ENCODE assay signal across 23 cellular contexts in genomic region chr11:100631316-100631715, GRCh38. TPM values are rescaled to one million over a fixed set of nuclear protein-coding genes. Genes with fewer than 3 reads are reported as not detected.
DNase-seq lines count a peak whose midpoint lies in the region; ATAC-seq, FAIRE-seq and TF ChIP-seq lines count a peak whose summit lies in the region.
"Had no signal": no experiment of that assay in that cellular context is flagged by ENCODE, and none has a peak within 500 bp of the region (broad histone marks: within the 10 kb centered on the region; RNA-seq: fewer than 3 reads in every experiment).

No MANE protein-coding gene starts in this region.

- H3K4me1 ChIP-seq in liver (ENCODE audit: control insufficient read depth in 4 of 4, insufficient read depth in 4 of 4, low read length in 3 of 4) = peaks cover 2 to 35% (median 14%) of the 10 kb centered on the region in 4 donors
- peaks cover 10% of the 10 kb centered on the region for H3K4me1 ChIP-seq in HepG2 (ENCODE audit: insufficient read depth, low read length)
- peaks cover 4% of the 10 kb centered on the region for H3K4me1 ChIP-seq in endodermal cell (ENCODE audit: control insufficient read depth, insufficient read depth, low read length)
- peaks cover 19 to 47% of the 10 kb centered on the region in 2 donors for H3K4me1 ChIP-seq in gastrocnemius medialis

- BruUV-seq in HepG2 (replicated peaks; lab: Mats Ljungman, UMichigan) = no TSS peak

- no peak for DNase-seq in HepG2 (ENCODE audit: low spot score)
- peak; percentile 53 for DNase-seq in endodermal cell
- DNase-seq in gastrocnemius medialis = no peak
- no peak for DNase-seq in OCI-M2 (lab: John Stamatoyannopoulos, UW; ENCODE audit: unreplicated experiment)
- no peak for DNase-seq in activated gamma-delta T cell (lab: John Stamatoyannopoulos, UW)
- no peak for DNase-seq in nucleus accumbens (lab: John Stamatoyannopoulos, UW)
- DNase-seq: Calu3; CD8-positive, alpha-beta memory T cell; EL; GF-D8; KG1; NCI-H1092; NCI-H1436 treated with DMSO at 0.1 percent for 48 hours; NCI-H1930; NCI-H2227 treated with DMSO at 0.1 percent for 48 hours; NCI-H510A; NK-92 treated with Interleukin-12 subunit alpha and Interleukin-12 subunit beta, amount 100 ng/mL, for 24 hours had no signal

- H3K9me3 ChIP-seq in liver (ENCODE audit: control insufficient read depth in 4 of 4, low read length in 3 of 4) (no peaks in the 10 kb centered on the region), HepG2 (ENCODE audit: low read length) (no peaks in the 10 kb centered on the region), endodermal cell (ENCODE audit: control insufficient read depth, low read length) (no peaks in the 10 kb centered on the region), gastrocnemius medialis (no peaks in the 10 kb centered on the region)
- H3K9me3 ChIP-seq: SJSA1 had no signal

- CTCF ChIA-PET in HepG2 (lab: Yijun Ruan, JAX; ENCODE audit: low intra/inter-chr PET ratio, low total read pairs) = no interaction called here

- peaks cover 9% of the 10 kb centered on the region for H3K27me3 Mint-ChIP-seq in endodermal cell (ENCODE audit: insufficient read depth)

- ATAC-seq in HepG2 = no peak
- no peak for ATAC-seq in gastrocnemius medialis
- ATAC-seq: Panc1 had no signal

- H3K4me1 Mint-ChIP-seq in endodermal cell = peaks cover 32% of the 10 kb centered on the region
- H3K4me1 Mint-ChIP-seq: CD8-positive, alpha-beta memory T cell had no signal

- no peaks in the 10 kb centered on the region for H3K36me3 Mint-ChIP-seq in endodermal cell (ENCODE audit: low read depth)

- TF ChIP-seq RAD21 in liver (IDR thresholded peaks at IDR 0.05) (no peak), HepG2 (CRISPR knock-in tag; IDR thresholded peaks at IDR 0.05) (no peak)

- no peaks in the 10 kb centered on the region for H3K79me2 ChIP-seq in HepG2 (ENCODE audit: insufficient read depth, low read length)

- H3K9ac ChIP-seq in liver (ENCODE audit: low read depth in 1 of 2, low read length in 2 of 2) = no peak overlapping the region
- H3K9ac ChIP-seq in HepG2 (ENCODE audit: insufficient read depth, low read depth, low read length) = no peak overlapping the region
- H3K9ac ChIP-seq in endodermal cell (ENCODE audit: extremely low read depth, low read length, poor library complexity, severe bottlenecking) = no peak overlapping the region

- no peaks in the 10 kb centered on the region for H4K20me1 ChIP-seq in HepG2 (ENCODE audit: insufficient read depth, low read length)

- no peak for TF ChIP-seq EP300 in HepG2 (IDR thresholded peaks at IDR 0.05; ENCODE audit: low read depth in 2 of 2, low read length in 2 of 2)
- TF ChIP-seq EP300 in HepG2 (CRISPR knock-in tag; IDR thresholded peaks at IDR 0.05; ENCODE audit: borderline replicate concordance) = no peak

- H3K27me3 ChIP-seq in liver (ENCODE audit: control insufficient read depth in 4 of 4, insufficient read depth in 4 of 4, low read length in 3 of 4) (no peaks in the 10 kb centered on the region), HepG2 (ENCODE audit: control insufficient read depth in 1 of 2, insufficient read depth in 2 of 2, low read length in 2 of 2) (no peaks in the 10 kb centered on the region), endodermal cell (ENCODE audit: control insufficient read depth, insufficient read depth, low read length, poor library complexity, severe bottlenecking) (no peaks in the 10 kb centered on the region), gastrocnemius medialis (no peaks in the 10 kb centered on the region)
- H3K27me3 ChIP-seq: SJSA1 had no signal

- H3K4me3 Mint-ChIP-seq in endodermal cell = no peak overlapping the region
- H3K4me3 Mint-ChIP-seq: CD8-positive, alpha-beta memory T cell had no signal

- in situ Hi-C loops in HepG2 (cut with HindIII; ENCODE audit: extremely low pct_ligation_motif_present, low pct_unique_long_range_greater_than_20kb) = no loop called here
- in situ Hi-C loops in gastrocnemius medialis (cut with MboI; ENCODE audit: low sequenced_read_pairs in 4 of 4) = no loop called here

- no peak for FAIRE-seq in HepG2 (lab: Jason Lieb, UNC)
- FAIRE-seq: A204.1, GM19239 had no signal

- H3K4me3 ChIP-seq in liver (ENCODE audit: low read depth in 1 of 3, low read length in 3 of 3) (no peak overlapping the region), HepG2 (replicated peaks in 1 of 3; ENCODE audit: insufficient read depth in 1 of 3, low read depth in 2 of 3, low read length in 3 of 3) (no peak overlapping the region), endodermal cell (ENCODE audit: low read length) (no peak overlapping the region), gastrocnemius medialis (no peak overlapping the region)
- H3K4me3 ChIP-seq: SJSA1 had no signal

- H2AFZ ChIP-seq in HepG2 (ENCODE audit: low read length) = no peak overlapping the region

- intact Hi-C loops in HepG2 (cut with micrococcal nuclease; ENCODE audit: unreplicated experiment) (no loop called here), gastrocnemius medialis (cut with DNase I; ENCODE audit: low total_unique reads) (loop anchor here (5.0 kb wide), 2 partner anchors 56 to 226 kb away; partner anchors contain the start of gene ARHGAP42)

- no peak overlapping the region for H3K4me2 ChIP-seq in HepG2 (ENCODE audit: low read depth, low read length)

- TF ChIP-seq POLR2A in HepG2 (IDR thresholded peaks at IDR 0.05; ENCODE audit: insufficient read depth in 1 of 2, low read depth in 2 of 2, low read length in 2 of 2) (no peak), gastrocnemius medialis (IDR thresholded peaks at IDR 0.05) (no peak)

- no peaks in the 10 kb centered on the region for H3K9me3 Mint-ChIP-seq in endodermal cell

- H3K36me3 ChIP-seq in liver (ENCODE audit: control insufficient read depth in 4 of 4, insufficient read depth in 3 of 4, low read depth in 1 of 4, low read length in 3 of 4) (no peaks in the 10 kb centered on the region), HepG2 (replicated peaks in 1 of 2; ENCODE audit: control insufficient read depth in 1 of 2, insufficient read depth in 2 of 2, low read length in 2 of 2) (no peaks in the 10 kb centered on the region), endodermal cell (ENCODE audit: control insufficient read depth, insufficient read depth, low read length) (no peaks in the 10 kb centered on the region), gastrocnemius medialis (no peaks in the 10 kb centered on the region)
- H3K36me3 ChIP-seq: SJSA1 had no signal

- POLR2A ChIA-PET in HepG2 (lab: Yijun Ruan, JAX) = no interaction called here

- WGBS in liver = 90% methylated on average over 3 of the region's 3 CpGs
- WGBS in HepG2 (ENCODE audit: low lambda C conversion rate) = 46% methylated on average over 3 of the region's 3 CpGs
- 75 to 88% methylated on average over 1 to 3 of the region's 3 CpGs for WGBS in endodermal cell (ENCODE audit: insufficient coverage in 1 of 2, insufficient read length in 1 of 2), 2 experiments

- no peak for TF ChIP-seq CTCF in liver (IDR thresholded peaks at IDR 0.05; ENCODE audit: low read depth, low read length, missing input control)
- TF ChIP-seq CTCF in HepG2 (CRISPR knock-in tag; IDR thresholded peaks at IDR 0.05) = no peak
- no peak for TF ChIP-seq CTCF in endodermal cell (conservative IDR thresholded peaks at IDR 0.05)
- TF ChIP-seq CTCF in gastrocnemius medialis (IDR thresholded peaks at IDR 0.05 in 4 of 5, conservative IDR thresholded peaks at IDR 0.05 in 1 of 5) = no peak

- H3K27ac Mint-ChIP-seq in endodermal cell = no peak overlapping the region
- H3K27ac Mint-ChIP-seq: CD8-positive, alpha-beta memory T cell had no signal

- peak overlapping the region; percentile 62 to 65 for H3K27ac ChIP-seq in liver (ENCODE audit: low read depth in 1 of 2, low read length in 2 of 2)
- H3K27ac ChIP-seq in HepG2 (ENCODE audit: extremely low read length, insufficient read depth, low read length) = no peak overlapping the region
- H3K27ac ChIP-seq in endodermal cell (ENCODE audit: low read depth, low read length) = no peak overlapping the region
- peak overlapping the region; percentile 13 to 65 (median 55) for H3K27ac ChIP-seq in gastrocnemius medialis
- H3K27ac ChIP-seq: C4-2B, SJSA1 had no signal

TF ChIP-seq in liver, 16 proteins besides CTCF, POLR2A, EP300 and RAD21 (continues in another document):
- no peak for TF ChIP-seq ATF3 (IDR thresholded peaks at IDR 0.05)

TF ChIP-seq in HepG2, 621 proteins besides CTCF, POLR2A, EP300 and RAD21 (continues in another document):
- TF ChIP-seq HOXA3 (CRISPR knock-in tag; IDR thresholded peaks at IDR 0.05) (no peak), YY1 (IDR thresholded peaks at IDR 0.05; ENCODE audit: insufficient read depth, insufficient replicate concordance, low read depth, low read length) (no peak), FOXJ3 (CRISPR knock-in tag; IDR thresholded peaks at IDR 0.05; ENCODE audit: borderline replicate concordance) (no peak)

RNA-seq across cellular contexts. Expression of gene ARHGAP42, which starts 55.8 kb away (rescaled TPM):
- total RNA-seq in liver (10 to 100 TPM; 16.6 to 17.2 TPM), HepG2 (2016; rRNA removed; fragmentation: Illumina TruSeq; extraction: Trizol) (4.3 and 4.8 TPM in 2 replicates), endodermal cell (100 to 1,000 TPM; 164 to 176 TPM), gastrocnemius medialis (10 to 100 TPM in 2 of 4 donors, 1 to 10 TPM in 2; 6.0 to 13.9 (median 10.2) TPM)
- polyA plus RNA-seq in liver (1 to 10 TPM; 3.8 to 7.3 TPM), HepG2 (2011; rRNA removed) (2.5 and 2.7 TPM in 2 replicates)
- total RNA-seq in HepG2 (2016; cell fraction: cytosol; rRNA removed; fragmentation: Illumina TruSeq; extraction: Trizol; ENCODE audit: low read depth) = 1.1 and 1.9 TPM in 2 replicates
- 4.6 and 5.0 TPM in 2 replicates for total RNA-seq in HepG2 (2016; cell fraction: insoluble cytoplasmic fraction; rRNA removed; fragmentation: Illumina TruSeq; extraction: Trizol)
- total RNA-seq in HepG2 (2016; cell fraction: membrane; rRNA removed; fragmentation: Illumina TruSeq; extraction: Trizol) = 2.0 and 2.2 TPM in 2 replicates
- 5.8 and 7.5 TPM in 2 replicates for total RNA-seq in HepG2 (2016; cell fraction: nucleus; rRNA removed; fragmentation: Illumina TruSeq; extraction: Trizol)
- 1.1 and 2.3 TPM in 2 replicates for polyA plus RNA-seq in HepG2 (2011; cell fraction: cytosol; rRNA removed)
- polyA plus RNA-seq in HepG2 (2011; cell fraction: nucleus; rRNA removed) = 2.3 and 2.4 TPM in 2 replicates
- 1.4 and 2.0 TPM in 2 replicates for polyA plus RNA-seq in HepG2 (2012)
- 0.18 and 0.35 TPM in 2 replicates for polyA plus RNA-seq in HepG2 (2016; cell fraction: cytosol; fragmentation: Illumina TruSeq; extraction: Trizol; ENCODE audit: low read depth)
- 3.1 and 3.6 TPM in 2 replicates for polyA plus RNA-seq in HepG2 (2016; cell fraction: insoluble cytoplasmic fraction; fragmentation: Illumina TruSeq; extraction: Trizol; ENCODE audit: low read depth)
- 0.64 and 0.72 TPM in 2 replicates for polyA plus RNA-seq in HepG2 (2016; cell fraction: membrane; fragmentation: Illumina TruSeq; extraction: Trizol; ENCODE audit: low read depth)
- polyA plus RNA-seq in HepG2 (2016; cell fraction: nucleus; fragmentation: Illumina TruSeq; extraction: Trizol; ENCODE audit: insufficient read depth, low read depth) = 3.7 and 4.6 TPM in 2 replicates
- 1.2 and 6.8 TPM in 2 replicates for polyA minus RNA-seq in HepG2 (2011; rRNA and poly(A)+ RNA removed; ENCODE audit: low replicate concordance)
- polyA minus RNA-seq in HepG2 (2011; cell fraction: cytosol; rRNA and poly(A)+ RNA removed) = 2.6 and 4.1 TPM in 2 replicates
- 8.9 and 13.4 TPM in 2 replicates for polyA minus RNA-seq in HepG2 (2011; cell fraction: nucleus; rRNA and poly(A)+ RNA removed)
- 25.5 TPM for polyA plus RNA-seq in endodermal cell (2013, experiment 1 of 2)
- polyA plus RNA-seq in endodermal cell (2013, experiment 2 of 2) = 31.0 TPM

Comparison
In these comparisons a context has a peak if more than half of its experiments do, and no peak if none do; other contexts are left out.
1. H3K27ac ChIP-seq: peak in liver (2 of 2) and gastrocnemius medialis (4 of 4); none in HepG2 (single experiment) and endodermal cell (single experiment).
2. RNA of gene ARHGAP42, which starts 55.8 kb away (total RNA-seq): 164 to 176 TPM in endodermal cell; 16.6 to 17.2 TPM in liver, 6.0 to 13.9 TPM in gastrocnemius medialis and 1.1 to 7.5 TPM in HepG2; every median in the first group is over 4 times any median in the second.